Comparison of ENCODE assay signal across 8 cellular contexts in the genomic region with DNA sequence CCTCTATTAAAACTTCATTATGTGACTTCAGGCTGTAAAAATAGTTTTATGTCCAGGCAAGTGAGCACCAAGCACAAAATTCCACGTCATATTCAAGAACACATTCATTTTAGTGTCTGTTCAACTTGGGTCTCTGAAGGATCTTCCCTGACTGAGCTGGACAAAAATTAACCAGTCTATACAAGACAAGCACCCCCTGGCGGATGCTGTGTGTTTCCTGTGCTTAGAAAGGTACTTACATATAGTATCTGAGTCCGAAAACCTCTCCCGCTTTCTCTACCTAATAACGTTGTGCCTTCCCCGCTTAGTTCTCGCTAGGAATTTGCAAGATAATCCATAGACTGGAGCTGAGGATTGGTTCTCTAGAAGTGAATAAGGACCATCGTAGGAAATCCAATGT.
DNase-seq lines count a peak whose midpoint lies in the region; ATAC-seq and TF ChIP-seq lines count a peak whose summit lies in the region.

No MANE protein-coding gene starts in this region.

- H3K36me3 Mint-ChIP-seq in WTC11 = no peaks in the 10 kb centered on the region

- no peaks in the 10 kb centered on the region for H3K4me1 Mint-ChIP-seq in WTC11

- no peaks in the 10 kb centered on the region for H3K27me3 ChIP-seq in HL-60 (ENCODE audit: insufficient read depth, poor library complexity, severe bottlenecking)

- H3K4me3 ChIP-seq in HL-60 (replicated peaks; ENCODE audit: insufficient read depth, low read length) = no peak overlapping the region
- H3K4me3 ChIP-seq in mucosa of descending colon = no peak overlapping the region

- H3K4me1 ChIP-seq in mucosa of descending colon (ENCODE audit: low read depth) = no peaks in the 10 kb centered on the region

- H3K9me3 ChIP-seq in mucosa of descending colon = no peaks in the 10 kb centered on the region

- no peaks in the 10 kb centered on the region for H3K27me3 Mint-ChIP-seq in WTC11 (ENCODE audit: low read depth)

- ATAC-seq in WTC11 (peak; percentile 89), mucosa of descending colon (no peak)

- POLR2A ChIA-PET in WTC11 (lab: Charles Lee) = no interaction called here

- H3K27ac Mint-ChIP-seq in WTC11 = no peak overlapping the region

- H3K36me3 ChIP-seq in mucosa of descending colon (ENCODE audit: low read depth) = no peaks in the 10 kb centered on the region

- DNase-seq in NCI-H146 (lab: John Stamatoyannopoulos, UW) (peak; percentile 48), NCI-H146 treated with DMSO at 0.1 percent for 48 hours (lab: John Stamatoyannopoulos, UW; ENCODE audit: unreplicated experiment) (no peak), HL-60 (ENCODE audit: low read depth in 1 of 2, low spot score in 1 of 2) (peak in 1 of 2 experiments; percentile 48), WTC11 (ENCODE audit: low spot score) (peak; percentile 68), mucosa of descending colon (peak in 2 of 3 donors; percentile 26 to 67), NCI-H510A treated with DMSO at 0.1 percent for 48 hours (lab: John Stamatoyannopoulos, UW) (no peak), mucosa of gallbladder (ENCODE audit: low spot score) (no peak), NCI-H1417 treated with DMSO at 0.1 percent for 48 hours (lab: John Stamatoyannopoulos, UW) (no peak)

- intact Hi-C loops in mucosa of descending colon (cut with DNase I, micrococcal nuclease) = no loop called here

- CTCF ChIA-PET in WTC11 (lab: Charles Lee) = interaction anchor here (0.7 to 3.3 kb wide), 6 partner anchors 9 to 721 kb away, joined by 3 to 40 read pairs (median 3); no protein-coding TSS in a partner anchor

- peak; percentile 2 for TF ChIP-seq CTCF in HL-60 (IDR thresholded peaks at IDR 0.05; ENCODE audit: insufficient read depth, low read length)
- no peak for TF ChIP-seq CTCF in WTC11 (IDR thresholded peaks at IDR 0.05)
- no peak for TF ChIP-seq CTCF in mucosa of descending colon (IDR thresholded peaks at IDR 0.05)

- no peak overlapping the region for H3K27ac ChIP-seq in HL-60 (replicated peaks)

- H3K9me3 Mint-ChIP-seq in WTC11 = no peaks in the 10 kb centered on the region

- no peak overlapping the region for H3K4me3 Mint-ChIP-seq in WTC11

TF ChIP-seq in WTC11, 78 proteins besides CTCF, POLR2A, EP300 and RAD21:
- TF ChIP-seq KAT7 (CRISPR knock-in tag; IDR thresholded peaks at IDR 0.05; ENCODE audit: borderline replicate concordance) (no peak), CBFB (CRISPR knock-in tag; IDR thresholded peaks at IDR 0.05; ENCODE audit: low read depth) (no peak), TEAD1 (CRISPR knock-in tag; IDR thresholded peaks at IDR 0.05) (no peak), ZNF232 (CRISPR knock-in tag; IDR thresholded peaks at IDR 0.05) (no peak), ZNF138 (CRISPR knock-in tag; conservative IDR thresholded peaks at IDR 0.05) (no peak), TEAD4 (CRISPR knock-in tag; IDR thresholded peaks at IDR 0.05) (no peak), MYBL2 (CRISPR knock-in tag; IDR thresholded peaks at IDR 0.05) (no peak), SP1 (CRISPR knock-in tag; conservative IDR thresholded peaks at IDR 0.05) (no peak), FOXJ3 (CRISPR knock-in tag; IDR thresholded peaks at IDR 0.05; ENCODE audit: borderline replicate concordance) (no peak), NFATC4 (CRISPR knock-in tag; IDR thresholded peaks at IDR 0.05) (no peak), ZNF671 (CRISPR knock-in tag; IDR thresholded peaks at IDR 0.05) (no peak)
- TF ChIP-seq, protein P1, sequence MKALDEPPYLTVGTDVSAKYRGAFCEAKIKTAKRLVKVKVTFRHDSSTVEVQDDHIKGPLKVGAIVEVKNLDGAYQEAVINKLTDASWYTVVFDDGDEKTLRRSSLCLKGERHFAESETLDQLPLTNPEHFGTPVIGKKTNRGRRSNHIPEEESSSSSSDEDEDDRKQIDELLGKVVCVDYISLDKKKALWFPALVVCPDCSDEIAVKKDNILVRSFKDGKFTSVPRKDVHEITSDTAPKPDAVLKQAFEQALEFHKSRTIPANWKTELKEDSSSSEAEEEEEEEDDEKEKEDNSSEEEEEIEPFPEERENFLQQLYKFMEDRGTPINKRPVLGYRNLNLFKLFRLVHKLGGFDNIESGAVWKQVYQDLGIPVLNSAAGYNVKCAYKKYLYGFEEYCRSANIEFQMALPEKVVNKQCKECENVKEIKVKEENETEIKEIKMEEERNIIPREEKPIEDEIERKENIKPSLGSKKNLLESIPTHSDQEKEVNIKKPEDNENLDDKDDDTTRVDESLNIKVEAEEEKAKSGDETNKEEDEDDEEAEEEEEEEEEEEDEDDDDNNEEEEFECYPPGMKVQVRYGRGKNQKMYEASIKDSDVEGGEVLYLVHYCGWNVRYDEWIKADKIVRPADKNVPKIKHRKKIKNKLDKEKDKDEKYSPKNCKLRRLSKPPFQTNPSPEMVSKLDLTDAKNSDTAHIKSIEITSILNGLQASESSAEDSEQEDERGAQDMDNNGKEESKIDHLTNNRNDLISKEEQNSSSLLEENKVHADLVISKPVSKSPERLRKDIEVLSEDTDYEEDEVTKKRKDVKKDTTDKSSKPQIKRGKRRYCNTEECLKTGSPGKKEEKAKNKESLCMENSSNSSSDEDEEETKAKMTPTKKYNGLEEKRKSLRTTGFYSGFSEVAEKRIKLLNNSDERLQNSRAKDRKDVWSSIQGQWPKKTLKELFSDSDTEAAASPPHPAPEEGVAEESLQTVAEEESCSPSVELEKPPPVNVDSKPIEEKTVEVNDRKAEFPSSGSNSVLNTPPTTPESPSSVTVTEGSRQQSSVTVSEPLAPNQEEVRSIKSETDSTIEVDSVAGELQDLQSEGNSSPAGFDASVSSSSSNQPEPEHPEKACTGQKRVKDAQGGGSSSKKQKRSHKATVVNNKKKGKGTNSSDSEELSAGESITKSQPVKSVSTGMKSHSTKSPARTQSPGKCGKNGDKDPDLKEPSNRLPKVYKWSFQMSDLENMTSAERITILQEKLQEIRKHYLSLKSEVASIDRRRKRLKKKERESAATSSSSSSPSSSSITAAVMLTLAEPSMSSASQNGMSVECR (CRISPR knock-in tag; IDR thresholded peaks at IDR 0.05; ENCODE audit: borderline replicate concordance) = no peak
- TF ChIP-seq, protein P2, sequence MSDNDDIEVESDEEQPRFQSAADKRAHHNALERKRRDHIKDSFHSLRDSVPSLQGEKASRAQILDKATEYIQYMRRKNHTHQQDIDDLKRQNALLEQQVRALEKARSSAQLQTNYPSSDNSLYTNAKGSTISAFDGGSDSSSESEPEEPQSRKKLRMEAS (CRISPR knock-in tag; IDR thresholded peaks at IDR 0.05) = no peak
- TF ChIP-seq, protein P3, sequence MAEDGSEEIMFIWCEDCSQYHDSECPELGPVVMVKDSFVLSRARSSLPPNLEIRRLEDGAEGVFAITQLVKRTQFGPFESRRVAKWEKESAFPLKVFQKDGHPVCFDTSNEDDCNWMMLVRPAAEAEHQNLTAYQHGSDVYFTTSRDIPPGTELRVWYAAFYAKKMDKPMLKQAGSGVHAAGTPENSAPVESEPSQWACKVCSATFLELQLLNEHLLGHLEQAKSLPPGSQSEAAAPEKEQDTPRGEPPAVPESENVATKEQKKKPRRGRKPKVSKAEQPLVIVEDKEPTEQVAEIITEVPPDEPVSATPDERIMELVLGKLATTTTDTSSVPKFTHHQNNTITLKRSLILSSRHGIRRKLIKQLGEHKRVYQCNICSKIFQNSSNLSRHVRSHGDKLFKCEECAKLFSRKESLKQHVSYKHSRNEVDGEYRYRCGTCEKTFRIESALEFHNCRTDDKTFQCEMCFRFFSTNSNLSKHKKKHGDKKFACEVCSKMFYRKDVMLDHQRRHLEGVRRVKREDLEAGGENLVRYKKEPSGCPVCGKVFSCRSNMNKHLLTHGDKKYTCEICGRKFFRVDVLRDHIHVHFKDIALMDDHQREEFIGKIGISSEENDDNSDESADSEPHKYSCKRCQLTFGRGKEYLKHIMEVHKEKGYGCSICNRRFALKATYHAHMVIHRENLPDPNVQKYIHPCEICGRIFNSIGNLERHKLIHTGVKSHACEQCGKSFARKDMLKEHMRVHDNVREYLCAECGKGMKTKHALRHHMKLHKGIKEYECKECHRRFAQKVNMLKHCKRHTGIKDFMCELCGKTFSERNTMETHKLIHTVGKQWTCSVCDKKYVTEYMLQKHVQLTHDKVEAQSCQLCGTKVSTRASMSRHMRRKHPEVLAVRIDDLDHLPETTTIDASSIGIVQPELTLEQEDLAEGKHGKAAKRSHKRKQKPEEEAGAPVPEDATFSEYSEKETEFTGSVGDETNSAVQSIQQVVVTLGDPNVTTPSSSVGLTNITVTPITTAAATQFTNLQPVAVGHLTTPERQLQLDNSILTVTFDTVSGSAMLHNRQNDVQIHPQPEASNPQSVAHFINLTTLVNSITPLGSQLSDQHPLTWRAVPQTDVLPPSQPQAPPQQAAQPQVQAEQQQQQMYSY (CRISPR knock-in tag; IDR thresholded peaks at IDR 0.05) = no peak
- TF ChIP-seq, protein P4, sequence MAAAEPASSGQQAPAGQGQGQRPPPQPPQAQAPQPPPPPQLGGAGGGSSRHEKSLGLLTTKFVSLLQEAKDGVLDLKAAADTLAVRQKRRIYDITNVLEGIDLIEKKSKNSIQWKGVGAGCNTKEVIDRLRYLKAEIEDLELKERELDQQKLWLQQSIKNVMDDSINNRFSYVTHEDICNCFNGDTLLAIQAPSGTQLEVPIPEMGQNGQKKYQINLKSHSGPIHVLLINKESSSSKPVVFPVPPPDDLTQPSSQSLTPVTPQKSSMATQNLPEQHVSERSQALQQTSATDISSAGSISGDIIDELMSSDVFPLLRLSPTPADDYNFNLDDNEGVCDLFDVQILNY (CRISPR knock-in tag; IDR thresholded peaks at IDR 0.05) = no peak
- TF ChIP-seq, protein P5, sequence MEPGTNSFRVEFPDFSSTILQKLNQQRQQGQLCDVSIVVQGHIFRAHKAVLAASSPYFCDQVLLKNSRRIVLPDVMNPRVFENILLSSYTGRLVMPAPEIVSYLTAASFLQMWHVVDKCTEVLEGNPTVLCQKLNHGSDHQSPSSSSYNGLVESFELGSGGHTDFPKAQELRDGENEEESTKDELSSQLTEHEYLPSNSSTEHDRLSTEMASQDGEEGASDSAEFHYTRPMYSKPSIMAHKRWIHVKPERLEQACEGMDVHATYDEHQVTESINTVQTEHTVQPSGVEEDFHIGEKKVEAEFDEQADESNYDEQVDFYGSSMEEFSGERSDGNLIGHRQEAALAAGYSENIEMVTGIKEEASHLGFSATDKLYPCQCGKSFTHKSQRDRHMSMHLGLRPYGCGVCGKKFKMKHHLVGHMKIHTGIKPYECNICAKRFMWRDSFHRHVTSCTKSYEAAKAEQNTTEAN (CRISPR knock-in tag; IDR thresholded peaks at IDR 0.05) = no peak
TF ChIP-seq in WTC11: peak in this region for 0.

Comparison
In these comparisons a context has a peak if more than half of its experiments do, and no peak if none do; other contexts are left out.
1. DNase-seq: peak in NCI-H146 (single experiment), WTC11 (single experiment) and mucosa of descending colon (2 of 3); none in NCI-H146 treated with DMSO at 0.1 percent for 48 hours (single experiment), NCI-H510A treated with DMSO at 0.1 percent for 48 hours (single experiment), mucosa of gallbladder (single experiment) and NCI-H1417 treated with DMSO at 0.1 percent for 48 hours (single experiment).